In genomic region chr9:79341561-79341960, GRCh38 we compare ENCODE assay signal across 8 cellular contexts.
"Had no signal": no experiment of that assay in that cellular context is flagged by ENCODE, and none has a peak within 500 bp of the region (broad histone marks: within the 10 kb centered on the region; RNA-seq: fewer than 3 reads in every experiment).

No MANE protein-coding gene starts in this region.

- H3K9ac ChIP-seq: GM23248 had no signal

- H2AFZ ChIP-seq: GM23248 had no signal

- DNase-seq: GM23248, GOT3, H9, HCEC 1CT, KBM-7 had no signal

- H3K4me3 Mint-ChIP-seq: H9, IgD-negative memory B cell had no signal

- FAIRE-seq: HepG2 had no signal

- H3K36me3 Mint-ChIP-seq: IgD-negative memory B cell had no signal

- H3K27ac ChIP-seq: GM23248, HL-60 had no signal

- H3K4me1 Mint-ChIP-seq: H9, IgD-negative memory B cell had no signal

- H3K27ac Mint-ChIP-seq: H9, IgD-negative memory B cell had no signal

- H3K4me3 ChIP-seq: GM23248 had no signal

- ATAC-seq: HepG2 had no signal

- H3K27me3 Mint-ChIP-seq: IgD-negative memory B cell had no signal
